11 cellular contexts compared by ENCODE assay signal in genomic region chr1:184970691-184971161, GRCh38. TPM values are rescaled to one million over a fixed set of nuclear protein-coding genes. Genes with fewer than 3 reads are reported as not detected.
DNase-seq lines count a peak whose midpoint lies in the region; ATAC-seq, FAIRE-seq and TF ChIP-seq lines count a peak whose summit lies in the region.
"Had no signal": no experiment of that assay in that cellular context is flagged by ENCODE, and none has a peak within 500 bp of the region (broad histone marks: within the 10 kb centered on the region; RNA-seq: fewer than 3 reads in every experiment).

No MANE protein-coding gene starts in this region.

- H2AFZ ChIP-seq in K562 (ENCODE audit: low read depth, low read length): no peak overlapping the region

- H3K4me2 ChIP-seq in K562 (ENCODE audit: insufficient read depth, low read length): no peak overlapping the region

- no peak overlapping the region for H3K9ac ChIP-seq in K562 (ENCODE audit: insufficient read depth in 1 of 2, low read depth in 2 of 2, low read length in 2 of 2)

- H4K20me1 ChIP-seq in K562 (replicated peaks; ENCODE audit: control insufficient read depth, insufficient read depth, low read length): no peaks in the 10 kb centered on the region

- H3K4me1 ChIP-seq in K562 (replicated peaks in 1 of 2; ENCODE audit: control insufficient read depth in 2 of 2, insufficient read depth in 2 of 2, low read length in 2 of 2) (peaks cover 13 to 18% of the 10 kb centered on the region in 2 experiments; a peak in 4 of 5 replicates), prostate gland (replicated peaks) (no peaks in the 10 kb centered on the region)

- no peak for ATAC-seq in K562
- no peak for ATAC-seq in GM19395 (IDR thresholded peaks at IDR 0.05; ENCODE audit: unreplicated experiment)
- no peak for ATAC-seq in GM21360 (IDR thresholded peaks at IDR 0.05; ENCODE audit: unreplicated experiment)
- ATAC-seq in GM18873 (IDR thresholded peaks at IDR 0.05; ENCODE audit: low FRiP score, unreplicated experiment): no peak

- TF ChIP-seq EP300 in K562 (IDR thresholded peaks at IDR 0.05; ENCODE audit: low read length): no peak

- FAIRE-seq in K562 (lab: Jason Lieb, UNC): no peak

- CTCF ChIA-PET in K562 (lab: Yijun Ruan, JAX; ENCODE audit: low intra/inter-chr PET ratio): no interaction called here

- DNase-seq in EH (ENCODE audit: low read depth): peak; percentile 73
- peak; percentile 82 for DNase-seq in MG63
- DNase-seq in K562 (ENCODE audit: extremely low read depth in 1 of 4, low spot score in 3 of 4): no peak
- no peak for DNase-seq in prostate gland (ENCODE audit: low spot score)
- DNase-seq: activated CD4-positive, CD25-positive, alpha-beta regulatory T cell treated with anti-CD3 and anti-CD28 coated beads, Interleukin-2, amount 50 U/mL, for 72 hours; DMS79; NCI-H1417; spleen had no signal

- no peaks in the 10 kb centered on the region for H3K9me1 ChIP-seq in K562 (ENCODE audit: control insufficient read depth, insufficient read depth, low read length)

- BruUV-seq in K562 (replicated peaks; lab: Mats Ljungman, UMichigan): no TSS peak

- in situ Hi-C loops in K562 (cut with MboI): no loop called here

- no peak for TF ChIP-seq CTCF in K562 (IDR thresholded peaks at IDR 0.05 in 2 of 3, conservative IDR thresholded peaks at IDR 0.05 in 1 of 3; ENCODE audit: insufficient read depth in 2 of 3, low read depth in 1 of 3, low read length in 3 of 3)
- no peak for TF ChIP-seq CTCF in prostate gland (IDR thresholded peaks at IDR 0.05)

- WGBS in K562 (ENCODE audit: insufficient coverage, low coverage, missing lambda C conversion rate): 50% methylated on average over 5 of the region's 5 CpGs
- 59% methylated on average over 5 of the region's 5 CpGs for WGBS in prostate gland

- H3K79me2 ChIP-seq in K562 (ENCODE audit: control insufficient read depth, insufficient read depth, low read length): peaks cover 48% of the 10 kb centered on the region

- intact Hi-C loops in K562 (cut with micrococcal nuclease) (no loop called here), prostate gland (cut with DNase I) (no loop called here)

- H3K36me3 ChIP-seq in MG63 (no peaks in the 10 kb centered on the region), K562 (ENCODE audit: control insufficient read depth, insufficient read depth, low read length) (no peaks in the 10 kb centered on the region), prostate gland (no peaks in the 10 kb centered on the region)
- H3K36me3 ChIP-seq: spleen had no signal

- peak overlapping the region; percentile 12; the same call in 1 of the 2 replicates for H3K4me3 ChIP-seq in MG63
- no peak overlapping the region for H3K4me3 ChIP-seq in K562
- no peak overlapping the region for H3K4me3 ChIP-seq in prostate gland

- no peak for TF ChIP-seq RAD21 in K562 (CRISPR knock-in tag; conservative IDR thresholded peaks at IDR 0.05 in 1 of 2, IDR thresholded peaks at IDR 0.05 in 1 of 2)

- H3K9me3 ChIP-seq in MG63 (no peaks in the 10 kb centered on the region), K562 (replicated peaks; ENCODE audit: control insufficient read depth, insufficient read depth, low read depth, low read length) (no peaks in the 10 kb centered on the region), prostate gland (no peaks in the 10 kb centered on the region)
- H3K9me3 ChIP-seq: spleen had no signal

- H3K27me3 ChIP-seq in MG63 (no peaks in the 10 kb centered on the region; the same call in 1 of the 2 replicates), K562 (ENCODE audit: control insufficient read depth in 2 of 2, insufficient read depth in 2 of 2, low read length in 2 of 2) (no peaks in the 10 kb centered on the region), prostate gland (replicated peaks; ENCODE audit: insufficient read depth) (no peaks in the 10 kb centered on the region)

- TF ChIP-seq POLR2A in K562 (conservative IDR thresholded peaks at IDR 0.05) (no peak), prostate gland (IDR thresholded peaks at IDR 0.05) (no peak)

- H3K27ac ChIP-seq in K562 (ENCODE audit: extremely low read depth, low read depth, low read length): no peak overlapping the region
- H3K27ac ChIP-seq in prostate gland: peak overlapping the region; percentile 68 to 84

- POLR2A ChIA-PET in K562 (lab: Yijun Ruan, JAX): interaction anchor here (0.7 to 8.3 kb wide), 6 partner anchors 9 to 197 kb away, joined by 3 to 63 read pairs (median 3); no protein-coding TSS in a partner anchor

TF ChIP-seq in K562, 482 proteins besides CTCF, POLR2A, EP300 and RAD21:
- no peak for TF ChIP-seq ZNF232 (CRISPR knock-in tag; IDR thresholded peaks at IDR 0.05)
- TF ChIP-seq ATF3 (IDR thresholded peaks at IDR 0.05): peak; percentile 35; the same call in 1 of the 2 replicates
- no peak for TF ChIP-seq ATF3 (CRISPR knock-in tag; conservative IDR thresholded peaks at IDR 0.05)
- no peak for TF ChIP-seq L3MBTL2 (IDR thresholded peaks at IDR 0.05)
- 0 out of 2 replicates have a peak, but pooled peaks have one; percentile 18 for TF ChIP-seq JUND (IDR thresholded peaks at IDR 0.05; ENCODE audit: borderline replicate concordance, low read depth, low read length)
- TF ChIP-seq JUND (tag; IDR thresholded peaks at IDR 0.05; ENCODE audit: borderline replicate concordance, low read depth, low read length): peak; percentile 20; the same call in 1 of the 3 replicates
- TF ChIP-seq TAF9B (IDR thresholded peaks at IDR 0.05; ENCODE audit: partially characterized antibody): no peak

RNA-seq across cellular contexts. Expression of gene NIBAN1, which starts 3.6 kb away (rescaled TPM):
- 11.0 and 12.8 TPM in 2 replicates for total RNA-seq in MG63 (2014; rRNA removed; shearing (Covaris generic); ENCODE audit: low replicate concordance)
- 5.4 and 20.3 TPM in 2 replicates for total RNA-seq in K562 (2011; cell fraction: chromatin; rRNA removed; ENCODE audit: low replicate concordance)
- total RNA-seq in K562 (2011; cell fraction: nucleolus; rRNA removed): 3.2 and 5.7 TPM in 2 replicates
- 10.4 and 16.7 TPM in 2 replicates for total RNA-seq in K562 (2011; cell fraction: nucleoplasm; rRNA removed)
- total RNA-seq in K562 (2014; rRNA removed) (16.2 and 17.8 TPM in 2 replicates), K562 (2014; rRNA removed; fragmentation: Illumina TruSeq; extraction: Trizol) (19.8 and 25.5 TPM in 2 replicates), K562 (2015; rRNA removed; fragmentation: Illumina TruSeq; extraction: Trizol) (15.3 and 15.9 TPM in 2 replicates), K562 (2021) (20.4 and 26.6 TPM in 2 replicates), prostate gland (10 to 100 TPM; 47.3 to 97.4 TPM)
- polyA plus RNA-seq in K562 (2011; rRNA removed) (1.5 and 2.6 TPM in 2 replicates), K562 (2014; fragmentation: Illumina TruSeq; extraction: Trizol) (19.3 and 20.3 TPM in 2 replicates), K562 (2014; fragmentation: Nextera tagmentation; extraction: Ambion mirVana) (1 to 10 TPM; 3.5 TPM), K562 (2014; rRNA removed) (12.4 and 16.2 TPM in 2 replicates)
- 0.73 and 1.7 TPM in 2 replicates for polyA plus RNA-seq in K562 (2011; cell fraction: cytosol; rRNA removed)
- 2.3 and 4.7 TPM in 2 replicates for polyA plus RNA-seq in K562 (2011; cell fraction: nucleus; rRNA removed)
- polyA plus RNA-seq in K562 (2012): 12.0 and 48.0 TPM in 2 replicates
- polyA minus RNA-seq in K562 (2011; rRNA and poly(A)+ RNA removed): 2.2 and 5.9 TPM in 2 replicates
- 1.3 and 2.1 TPM in 2 replicates for polyA minus RNA-seq in K562 (2011; cell fraction: cytosol; rRNA and poly(A)+ RNA removed)
- polyA minus RNA-seq in K562 (2011; cell fraction: nucleus; rRNA and poly(A)+ RNA removed): 2.3 and 8.1 TPM in 2 replicates

Comparison
In these comparisons a context has a peak if more than half of its experiments do, and no peak if none do; other contexts are left out.
1. DNase-seq: peak in EH (single experiment) and MG63 (single experiment); none in K562 (0 of 4) and prostate gland (single experiment).